17 cellular contexts compared by ENCODE assay signal in the genomic region with DNA sequence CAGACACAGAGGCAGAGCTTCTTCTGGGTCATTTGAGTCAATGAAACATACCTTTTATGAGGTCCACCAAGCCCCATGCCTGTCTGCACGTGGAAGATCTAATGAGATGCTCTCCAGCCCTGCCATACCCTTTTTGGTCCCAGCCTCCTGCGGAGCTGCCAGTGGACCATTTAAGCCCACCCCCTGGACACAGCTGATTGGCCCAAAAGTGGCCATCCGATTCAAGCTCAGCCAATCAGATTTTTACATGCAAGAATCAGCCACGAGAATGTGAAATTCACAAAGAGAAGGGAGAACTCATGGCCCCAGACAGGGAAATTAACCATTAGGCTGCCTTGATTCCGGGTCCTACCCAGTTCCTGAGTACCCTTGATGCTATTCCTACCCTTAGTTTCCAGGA.
DNase-seq lines count a peak whose midpoint lies in the region; TF ChIP-seq lines count a peak whose summit lies in the region.
"Had no signal": no experiment of that assay in that cellular context is flagged by ENCODE, and none has a peak within 500 bp of the region (broad histone marks: within the 10 kb centered on the region; RNA-seq: fewer than 3 reads in every experiment).

No MANE protein-coding gene starts in this region.

- no peak overlapping the region for H3K27ac ChIP-seq in testis
- H3K27ac ChIP-seq: HL-60, SJSA1 had no signal

- no peaks in the 10 kb centered on the region for H3K36me3 ChIP-seq in testis (ENCODE audit: low read depth, missing control alignments)
- H3K36me3 ChIP-seq: SJSA1 had no signal

- TF ChIP-seq POLR2A in testis (IDR thresholded peaks at IDR 0.05): no peak

- TF ChIP-seq CTCF in testis (IDR thresholded peaks at IDR 0.05): no peak

- no peak overlapping the region for H3K4me3 ChIP-seq in testis
- H3K4me3 ChIP-seq: SJSA1 had no signal

- DNase-seq in NCI-H82 (lab: John Stamatoyannopoulos, UW): peak; percentile 21
- DNase-seq in NCI-H82 treated with DMSO at 0.1 percent for 48 hours (lab: John Stamatoyannopoulos, UW; ENCODE audit: unreplicated experiment): no peak
- peak; percentile 5 for DNase-seq in RPMI7951 (ENCODE audit: low read depth)
- peak; percentile 3 for DNase-seq in left kidney (ENCODE audit: low read depth, low spot score)
- peak; percentile 30 for DNase-seq in testis
- DNase-seq in HK-2 (ENCODE audit: unreplicated experiment): no peak
- DNase-seq in activated gamma-delta T cell (lab: John Stamatoyannopoulos, UW): no peak
- no peak for DNase-seq in epidermal melanocyte (ENCODE audit: insufficient read length, low spot score)
- DNase-seq: 8988T; Caco-2; CD4-positive, CD25-positive, alpha-beta regulatory T cell; DMS153; GF-D8; NCI-H1694 treated with DMSO at 0.1 percent for 48 hours; NCI-H510A had no signal

- intact Hi-C loops in testis (cut with DNase I; ENCODE audit: low total_unique reads): no loop called here

- no peaks in the 10 kb centered on the region for H3K27me3 ChIP-seq in testis
- H3K27me3 ChIP-seq: SJSA1 had no signal

- WGBS in testis, 2 donors: 47 to 51% methylated on average over 5 of the region's 5 CpGs

- no peaks in the 10 kb centered on the region for H3K9me3 ChIP-seq in testis
- H3K9me3 ChIP-seq: Caco-2, SJSA1 had no signal

- H3K4me1 ChIP-seq in testis: no peaks in the 10 kb centered on the region
- H3K4me1 ChIP-seq: Caco-2, SJSA1 had no signal

Comparison
In these comparisons a context has a peak if more than half of its experiments do, and no peak if none do; other contexts are left out.
1. DNase-seq: peak in NCI-H82 (single experiment), RPMI7951 (single experiment), left kidney (single experiment) and testis (single experiment); none in NCI-H82 treated with DMSO at 0.1 percent for 48 hours (single experiment), HK-2 (single experiment), activated gamma-delta T cell (single experiment) and epidermal melanocyte (single experiment).